8 cellular contexts compared by ENCODE assay signal in the genomic region with DNA sequence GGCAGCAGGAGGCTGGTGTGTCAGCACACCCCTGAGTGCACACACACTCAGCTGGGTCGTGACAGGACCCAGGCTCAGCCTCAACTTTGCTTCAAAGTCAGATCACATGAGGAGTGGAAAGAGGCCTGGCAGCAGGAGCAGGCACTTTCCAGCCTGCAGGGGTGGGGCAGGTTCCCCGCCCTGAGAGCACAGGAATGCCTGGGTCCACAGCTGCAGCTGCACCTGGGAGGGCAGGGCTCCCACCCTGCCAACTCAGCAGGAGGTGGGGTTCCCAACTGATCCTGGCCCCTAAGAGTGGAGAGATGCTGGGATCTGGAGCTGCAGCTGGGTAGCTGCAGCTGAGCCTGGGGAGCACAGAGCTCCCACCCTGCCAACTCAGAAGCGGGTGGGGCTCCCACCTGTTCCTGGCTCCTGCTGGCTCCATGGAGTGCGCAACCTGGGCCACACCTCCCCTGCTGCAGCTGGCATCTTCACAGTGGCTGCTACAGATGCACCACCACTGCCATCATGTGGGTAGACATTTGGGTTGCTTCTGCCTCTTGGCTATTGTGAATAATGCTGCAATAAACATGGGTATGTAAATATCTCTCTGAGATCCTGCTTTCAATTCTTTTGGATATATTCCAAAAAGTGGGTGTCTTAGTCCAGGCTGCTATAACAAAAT.
DNase-seq lines count a peak whose midpoint lies in the region; TF ChIP-seq lines count a peak whose summit lies in the region.

No MANE protein-coding gene starts in this region.

- H3K4me1 Mint-ChIP-seq in endodermal cell = no peaks in the 10 kb centered on the region

- peaks cover 5% of the 10 kb centered on the region; the same call in 1 of the 2 replicates for H3K9me3 ChIP-seq in OCI-LY3 (ENCODE audit: insufficient read depth, low read length)
- peaks cover 43% of the 10 kb centered on the region for H3K9me3 ChIP-seq in endodermal cell (ENCODE audit: control insufficient read depth, low read length)

- H3K4me1 ChIP-seq in OCI-LY3 (ENCODE audit: low read length) (no peaks in the 10 kb centered on the region; the same call in 1 of the 2 replicates), endodermal cell (ENCODE audit: control insufficient read depth, insufficient read depth, low read length) (no peaks in the 10 kb centered on the region)

- no peak overlapping the region for H3K4me2 ChIP-seq in OCI-LY3 (ENCODE audit: low read length)

- TF ChIP-seq CTCF in 22Rv1 (IDR thresholded peaks at IDR 0.05) (peak; percentile 20; the same call in 1 of the 2 replicates), GM12873 (IDR thresholded peaks at IDR 0.05; ENCODE audit: insufficient read depth, low read depth, low read length, missing control alignments) (peak; percentile 48), OCI-LY3 (IDR thresholded peaks at IDR 0.05; ENCODE audit: low read depth, low read length) (peak; percentile 62), endodermal cell (conservative IDR thresholded peaks at IDR 0.05) (peak; percentile 60)

- H3K36me3 Mint-ChIP-seq in endodermal cell (ENCODE audit: low read depth) = peaks cover 2% of the 10 kb centered on the region

- H3K36me3 ChIP-seq in OCI-LY3 (replicated peaks; ENCODE audit: low read depth, low read length) (no peaks in the 10 kb centered on the region), endodermal cell (ENCODE audit: control insufficient read depth, insufficient read depth, low read length) (no peaks in the 10 kb centered on the region)

- no peak overlapping the region for H3K4me3 Mint-ChIP-seq in endodermal cell

- WGBS in endodermal cell (ENCODE audit: insufficient coverage in 1 of 2, insufficient read length in 1 of 2), 2 experiments = 91 to 100% methylated on average over 1 to 4 of the region's 4 CpGs

- H3K79me2 ChIP-seq in OCI-LY3 (ENCODE audit: low read length) = no peaks in the 10 kb centered on the region

- H3K27ac ChIP-seq in 22Rv1 = no peak overlapping the region
- H3K27ac ChIP-seq in OCI-LY3 (ENCODE audit: low read length) = no peak overlapping the region
- no peak overlapping the region for H3K27ac ChIP-seq in endodermal cell (ENCODE audit: low read depth, low read length)

- H3K27ac Mint-ChIP-seq in endodermal cell = no peak overlapping the region

- no peak overlapping the region for H2AFZ ChIP-seq in OCI-LY3 (ENCODE audit: low read depth, low read length)

- H3K9me3 Mint-ChIP-seq in endodermal cell = peaks cover 49% of the 10 kb centered on the region

- no peak overlapping the region for H3K9ac ChIP-seq in OCI-LY3 (ENCODE audit: low read length)
- no peak overlapping the region for H3K9ac ChIP-seq in endodermal cell (ENCODE audit: extremely low read depth, low read length, poor library complexity, severe bottlenecking)

- H4K20me1 ChIP-seq in OCI-LY3 (ENCODE audit: insufficient read depth, low read length) = no peaks in the 10 kb centered on the region

- no peaks in the 10 kb centered on the region for H3K27me3 ChIP-seq in OCI-LY3 (ENCODE audit: low read depth, low read length)
- H3K27me3 ChIP-seq in endodermal cell (ENCODE audit: control insufficient read depth, insufficient read depth, low read length, poor library complexity, severe bottlenecking) = peaks cover 5% of the 10 kb centered on the region

- H3K4me3 ChIP-seq in OCI-LY3 (ENCODE audit: low read length) (no peak overlapping the region), endodermal cell (ENCODE audit: low read length) (no peak overlapping the region)

- DNase-seq in endodermal cell = peak; percentile 65
- no peak for DNase-seq in ecto neural progenitor cell (ENCODE audit: low spot score)
- no peak for DNase-seq in dedifferentiated amniotic fluid mesenchymal stem cell (ENCODE audit: extremely low spot score)
- no peak for DNase-seq in EL
- no peak for DNase-seq in AML-193 (lab: John Stamatoyannopoulos, UW)

- peaks cover 20% of the 10 kb centered on the region for H3K27me3 Mint-ChIP-seq in endodermal cell (ENCODE audit: insufficient read depth)
